Comparison of ENCODE assay signal across 1 cellular context in genomic region chr9:87712801-87713277, GRCh38.
A peak's percentile ranks its signal among the peaks of the same experiment; 100 is the strongest.
TF ChIP-seq lines count a peak whose summit lies in the region.

No MANE protein-coding gene starts in this region.

TF ChIP-seq in HepG2, 621 proteins besides CTCF, POLR2A, EP300 and RAD21 (continued from another document):
- TF ChIP-seq, protein P1, sequence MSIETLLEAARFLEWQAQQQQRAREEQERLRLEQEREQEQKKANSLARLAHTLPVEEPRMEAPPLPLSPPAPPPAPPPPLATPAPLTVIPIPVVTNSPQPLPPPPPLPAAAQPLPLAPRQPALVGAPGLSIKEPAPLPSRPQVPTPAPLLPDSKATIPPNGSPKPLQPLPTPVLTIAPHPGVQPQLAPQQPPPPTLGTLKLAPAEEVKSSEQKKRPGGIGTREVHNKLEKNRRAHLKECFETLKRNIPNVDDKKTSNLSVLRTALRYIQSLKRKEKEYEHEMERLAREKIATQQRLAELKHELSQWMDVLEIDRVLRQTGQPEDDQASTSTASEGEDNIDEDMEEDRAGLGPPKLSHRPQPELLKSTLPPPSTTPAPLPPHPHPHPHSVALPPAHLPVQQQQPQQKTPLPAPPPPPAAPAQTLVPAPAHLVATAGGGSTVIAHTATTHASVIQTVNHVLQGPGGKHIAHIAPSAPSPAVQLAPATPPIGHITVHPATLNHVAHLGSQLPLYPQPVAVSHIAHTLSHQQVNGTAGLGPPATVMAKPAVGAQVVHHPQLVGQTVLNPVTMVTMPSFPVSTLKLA (IDR thresholded peaks at IDR 0.05), result peak; percentile 89
TF ChIP-seq in HepG2: peak in this region for 2.
